20 cellular contexts compared by ENCODE assay signal in genomic region chr1:119374208-119374877, GRCh38. TPM values are rescaled to one million over a fixed set of nuclear protein-coding genes. Genes with fewer than 3 reads are reported as not detected.
DNase-seq lines count a peak whose midpoint lies in the region; TF ChIP-seq lines count a peak whose summit lies in the region.
"Had no signal": no experiment of that assay in that cellular context is flagged by ENCODE, and none has a peak within 500 bp of the region (broad histone marks: within the 10 kb centered on the region; RNA-seq: fewer than 3 reads in every experiment).

No MANE protein-coding gene starts in this region.

- H3K4me1 ChIP-seq in mesenchymal stem cell (ENCODE audit: control insufficient read depth, insufficient read depth, low read depth, low read length) = no peaks in the 10 kb centered on the region
- H3K4me1 ChIP-seq: heart left ventricle had no signal

- DNase-seq in A172 (ENCODE audit: low spot score) (peak; percentile 45), GM13977 (ENCODE audit: low spot score) (peak; percentile 6), RPMI7951 (ENCODE audit: low read depth) (peak; percentile 60), iris pigment epithelial cell (ENCODE audit: low read depth) (peak; percentile 21), DMS79 (lab: John Stamatoyannopoulos, UW) (no peak), D341Med (ENCODE audit: low spot score) (no peak), mesenchymal stem cell (no peak)
- DNase-seq: activated B cell treated with CpG ODN at 0.5 μM for 24 hours; activated gamma-delta T cell treated with Interleukin-2 at 50 U/mL for 16 hours; heart left ventricle; midbrain; MV-4-11; NCI-H2081; right cardiac atrium; stimulated activated CD4-positive, alpha-beta T cell treated with anti-CD3 and anti-CD28 coated beads, Interleukin-1b, Interleukin-23, amount 100 ng/mL, for 48 hours; substantia nigra had no signal

- H2BK120ac ChIP-seq in mesenchymal stem cell (ENCODE audit: low read depth, low read length) = no peak overlapping the region

- no peak for TF ChIP-seq CTCF in GM13977 (IDR thresholded peaks at IDR 0.05; ENCODE audit: extremely low read depth, insufficient read depth, missing control alignments)

- no peaks in the 10 kb centered on the region for H3K36me3 ChIP-seq in mesenchymal stem cell (ENCODE audit: control insufficient read depth in 1 of 2, insufficient read depth in 2 of 2, low read depth in 1 of 2, low read length in 2 of 2)
- H3K36me3 ChIP-seq: heart left ventricle had no signal

- H2BK15ac ChIP-seq in mesenchymal stem cell (ENCODE audit: low read depth, poor library complexity, severe bottlenecking) = no peak overlapping the region

- no peaks in the 10 kb centered on the region for H3K9me3 ChIP-seq in mesenchymal stem cell (ENCODE audit: control insufficient read depth, low read length)
- H3K9me3 ChIP-seq: heart left ventricle had no signal

- H3K4me3 ChIP-seq in mesenchymal stem cell (ENCODE audit: insufficient read depth in 1 of 2, low read depth in 1 of 2, low read length in 2 of 2) = no peak overlapping the region
- H3K4me3 ChIP-seq: heart left ventricle had no signal

- H4K91ac ChIP-seq in mesenchymal stem cell (ENCODE audit: low read length) = no peak overlapping the region

- no peak overlapping the region for H3K23ac ChIP-seq in mesenchymal stem cell (ENCODE audit: low read length in 2 of 2)

- H3K27ac ChIP-seq in mesenchymal stem cell (ENCODE audit: low read length, poor library complexity, severe bottlenecking) = no peak overlapping the region
- H3K27ac ChIP-seq: heart left ventricle had no signal

- peaks cover 0 to 40% of the 10 kb centered on the region in 2 experiments for H3K27me3 ChIP-seq in mesenchymal stem cell (ENCODE audit: control insufficient read depth in 1 of 2, insufficient read depth in 1 of 2, low read length in 2 of 2)
- H3K27me3 ChIP-seq: heart left ventricle had no signal

- H3K4ac ChIP-seq in mesenchymal stem cell (ENCODE audit: low read depth in 1 of 2, low read length in 2 of 2) = no peak overlapping the region

- 71% methylated on average over 4 of the region's 4 CpGs for WGBS in mesenchymal stem cell

- H3K14ac ChIP-seq in mesenchymal stem cell (ENCODE audit: low read length in 2 of 2) = no peak overlapping the region

- no peak overlapping the region for H3K18ac ChIP-seq in mesenchymal stem cell (ENCODE audit: low read depth in 1 of 2, low read length in 2 of 2)

- H2BK5ac ChIP-seq in mesenchymal stem cell (ENCODE audit: low read depth, low read length, poor library complexity, severe bottlenecking) = no peak overlapping the region

- no peak overlapping the region for H3K4me2 ChIP-seq in mesenchymal stem cell (ENCODE audit: low read length, poor library complexity, severe bottlenecking)

- H2BK12ac ChIP-seq in mesenchymal stem cell (ENCODE audit: low read length in 2 of 2) = no peak overlapping the region

- no peaks in the 10 kb centered on the region for H3K79me1 ChIP-seq in mesenchymal stem cell (replicated peaks; ENCODE audit: low read length, poor library complexity, severe bottlenecking)

- H4K8ac ChIP-seq in mesenchymal stem cell (ENCODE audit: low read length) = no peak overlapping the region

- no peak overlapping the region for H2AFZ ChIP-seq in mesenchymal stem cell (ENCODE audit: low read depth, low read length)

- H2AK5ac ChIP-seq in mesenchymal stem cell (ENCODE audit: low read length, severe bottlenecking) = no peak overlapping the region

- in situ Hi-C loops in GM13977 (cut with MboI; ENCODE audit: low pct_unique_long_range_greater_than_20kb, low sequenced_read_pairs, unreplicated experiment) = no loop called here

- no peak overlapping the region for H3K9ac ChIP-seq in mesenchymal stem cell (ENCODE audit: low read length)

RNA-seq across cellular contexts. Expression of gene HAO2, which starts 5.8 kb away (rescaled TPM):
- total RNA-seq in A172 (2014; rRNA removed; shearing (Covaris generic)) = not detected in 2 replicates
- total RNA-seq in RPMI7951 (2014; rRNA removed; shearing (Covaris generic)) = not detected in 2 replicates
- polyA plus RNA-seq in mesenchymal stem cell (2013, experiment 1 of 2) = not detected
- polyA plus RNA-seq in mesenchymal stem cell (2013, experiment 2 of 2) = not detected
- total RNA-seq: activated B cell treated with CpG ODN at 0.5 μM for 24 hours; dermis microvascular lymphatic vessel endothelial cell; heart left ventricle; right cardiac atrium; T-helper 1 cell treated with Interleukin-12 subunit alpha and Interleukin-12 subunit beta and Interleukin-4 antibody, amounts not matched to agents 30 ng/mL and 1 ng/mL, for 36 hours had no signal
- polyA plus RNA-seq: esophagus, heart left ventricle, keratinocyte, right cardiac atrium had no signal

RNA-seq across cellular contexts. Expression of gene HSD3B2, which starts 40.6 kb away (rescaled TPM):
- total RNA-seq in A172 (2014; rRNA removed; shearing (Covaris generic)) = not detected in 2 replicates
- total RNA-seq in RPMI7951 (2014; rRNA removed; shearing (Covaris generic)) = 0.12 TPM in 1 of 2 replicates, not detected in the other
- not detected for polyA plus RNA-seq in mesenchymal stem cell (2013, experiment 1 of 2)
- not detected for polyA plus RNA-seq in mesenchymal stem cell (2013, experiment 2 of 2)
- total RNA-seq: activated B cell treated with CpG ODN at 0.5 μM for 24 hours; dermis microvascular lymphatic vessel endothelial cell; heart left ventricle; T-helper 1 cell treated with Interleukin-12 subunit alpha and Interleukin-12 subunit beta and Interleukin-4 antibody, amounts not matched to agents 30 ng/mL and 1 ng/mL, for 36 hours had no signal
- polyA plus RNA-seq: heart left ventricle, keratinocyte, right cardiac atrium had no signal

Comparison
In these comparisons a context has a peak if more than half of its experiments do, and no peak if none do; other contexts are left out.
1. DNase-seq: peak in A172 (single experiment), GM13977 (single experiment), RPMI7951 (single experiment) and iris pigment epithelial cell (single experiment); none in DMS79 (single experiment), D341Med (single experiment) and mesenchymal stem cell (single experiment).